8 cellular contexts compared by ENCODE assay signal in the genomic region with DNA sequence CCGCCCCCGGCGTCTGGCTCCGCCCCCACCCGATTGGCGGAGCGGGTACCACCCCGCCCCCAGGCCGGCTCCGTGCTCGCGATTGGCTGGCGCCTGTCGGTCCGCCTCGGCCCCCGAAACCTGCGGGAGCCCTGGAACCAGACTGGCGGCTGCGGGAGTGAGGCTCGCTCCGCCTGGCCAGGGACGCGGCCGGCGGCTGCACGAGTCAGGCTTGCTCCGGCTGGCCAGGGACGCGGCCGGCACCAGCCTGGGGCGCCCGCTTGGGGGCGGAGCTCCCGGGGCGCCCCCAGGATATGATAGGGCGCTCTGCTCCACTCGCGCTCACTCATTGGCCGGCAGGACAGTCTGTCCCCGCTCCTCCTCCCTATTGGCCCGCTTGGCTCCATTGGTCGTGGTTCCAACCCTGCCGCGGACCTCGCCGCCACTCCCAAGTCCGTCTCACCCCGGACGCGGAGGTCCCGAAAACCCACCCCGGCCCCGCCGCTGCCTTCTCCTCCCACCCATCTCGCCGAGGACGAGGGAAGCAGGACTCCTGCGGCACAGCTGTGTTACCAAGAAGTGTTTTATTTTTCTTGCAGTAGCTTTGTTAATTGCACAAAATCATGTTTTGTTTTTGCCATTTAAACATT. TPM values are rescaled to one million over a fixed set of nuclear protein-coding genes. Genes with fewer than 3 reads are reported as not detected.
DNase-seq lines count a peak whose midpoint lies in the region; ATAC-seq and TF ChIP-seq lines count a peak whose summit lies in the region.

No MANE protein-coding gene starts in this region.

- TF ChIP-seq POLR2A in suprapubic skin (IDR thresholded peaks at IDR 0.05) = no peak

- TF ChIP-seq CTCF in suprapubic skin (IDR thresholded peaks at IDR 0.05) = peak in 1 of 2 donors; percentile 26

- H3K27me3 Mint-ChIP-seq in activated naive CD4-positive, alpha-beta T cell treated with anti-CD3 and anti-CD28 coated beads, Interleukin-2, amount 50 U/mL, for 24 hours = no peaks in the 10 kb centered on the region

- peaks cover 29% of the 10 kb centered on the region for H3K4me1 ChIP-seq in suprapubic skin

- H3K36me3 Mint-ChIP-seq in activated naive CD4-positive, alpha-beta T cell treated with anti-CD3 and anti-CD28 coated beads, Interleukin-2, amount 50 U/mL, for 24 hours = peaks cover 4% of the 10 kb centered on the region

- H3K4me1 Mint-ChIP-seq in activated naive CD4-positive, alpha-beta T cell treated with anti-CD3 and anti-CD28 coated beads, Interleukin-2, amount 50 U/mL, for 24 hours = peaks cover 9% of the 10 kb centered on the region

- no peaks in the 10 kb centered on the region for H3K9me3 ChIP-seq in SK-N-MC (ENCODE audit: low read depth, low read length)
- no peaks in the 10 kb centered on the region for H3K9me3 ChIP-seq in suprapubic skin

- peak overlapping the region; percentile 85 for H3K4me3 Mint-ChIP-seq in activated naive CD4-positive, alpha-beta T cell treated with anti-CD3 and anti-CD28 coated beads, Interleukin-2, amount 50 U/mL, for 24 hours

- WGBS in suprapubic skin = 1% methylated on average over 35 of the region's 59 CpGs

- no peak for TF ChIP-seq EP300 in suprapubic skin (IDR thresholded peaks at IDR 0.05)

- peaks cover 20% of the 10 kb centered on the region for H3K36me3 ChIP-seq in SK-N-MC (ENCODE audit: insufficient read depth, low read length)
- H3K36me3 ChIP-seq in suprapubic skin = peaks cover 49% of the 10 kb centered on the region

- H3K27me3 ChIP-seq in suprapubic skin = no peaks in the 10 kb centered on the region

- H3K27ac ChIP-seq in SK-N-MC = no peak overlapping the region
- H3K27ac ChIP-seq in suprapubic skin = peak overlapping the region; percentile 82

- H3K9me3 Mint-ChIP-seq in activated naive CD4-positive, alpha-beta T cell treated with anti-CD3 and anti-CD28 coated beads, Interleukin-2, amount 50 U/mL, for 24 hours = no peaks in the 10 kb centered on the region

- H3K4me3 ChIP-seq in SK-N-MC (peak overlapping the region; percentile 96), suprapubic skin (peak overlapping the region; percentile 93)

- peak overlapping the region; percentile 43 for H3K9ac ChIP-seq in SK-N-MC (ENCODE audit: insufficient read length)

- DNase-seq in GM03348 (ENCODE audit: low spot score) (peak; percentile 100), NAMALWA (ENCODE audit: low spot score) (peak; percentile 92), SK-N-MC (ENCODE audit: low read depth, low spot score) (peak; percentile 12), glomerular visceral epithelial cell (ENCODE audit: extremely low spot score) (peak; percentile 89), occipital lobe (lab: John Stamatoyannopoulos, UW) (peak; percentile 97), suprapubic skin (ENCODE audit: low spot score in 2 of 2) (peak; percentile 93 to 97)

- H3K27ac Mint-ChIP-seq in activated naive CD4-positive, alpha-beta T cell treated with anti-CD3 and anti-CD28 coated beads, Interleukin-2, amount 50 U/mL, for 24 hours = no peak overlapping the region

- peak; percentile 90 for ATAC-seq in HG02571 (IDR thresholded peaks at IDR 0.05; ENCODE audit: unreplicated experiment)

RNA-seq across cellular contexts. Expression of a gene that starts 0.3 kb away (rescaled TPM):
- 38.7 TPM for total RNA-seq in occipital lobe
- total RNA-seq in suprapubic skin = 10 to 100 TPM in 3 of 4 donors, 1 to 10 TPM in 1; 9.8 to 16.1 (median 12.2) TPM

RNA-seq across cellular contexts. Expression of a gene that starts 7.6 kb away (rescaled TPM):
- not detected for total RNA-seq in occipital lobe
- 10 to 100 TPM in 3 of 4 donors, not detected in 1; 10.1 to 20.9 (median 18.7) TPM for total RNA-seq in suprapubic skin

RNA-seq across cellular contexts. Expression of a gene that starts 14.6 kb away (rescaled TPM):
- total RNA-seq in occipital lobe (not detected), suprapubic skin (not detected)

RNA-seq across cellular contexts. Expression of a gene that starts 35.8 kb away (rescaled TPM):
- total RNA-seq in occipital lobe = 10.5 TPM
- total RNA-seq in suprapubic skin = 10 to 100 TPM in 2 of 4 donors, 1 to 10 TPM in 2; 7.9 to 17.6 (median 12.4) TPM

RNA-seq across cellular contexts. Expression of a gene that starts 44.3 kb away (rescaled TPM):
- total RNA-seq in occipital lobe (70.2 TPM), suprapubic skin (10 to 100 TPM; 42.2 to 76.0 (median 50.7) TPM)

Comparison
In these comparisons a context has a peak if more than half of its experiments do, and no peak if none do; other contexts are left out.
1. DNase-seq: peak in every context shown above with its lines; median percentile 100 in GM03348; 97 in occipital lobe; 95 in suprapubic skin; 92 in NAMALWA; 89 in glomerular visceral epithelial cell; 12 in SK-N-MC.